Comparison of ENCODE assay signal across 9 cellular contexts in genomic region chr4:139171878-139172691, GRCh38. TPM values are rescaled to one million over a fixed set of nuclear protein-coding genes. Genes with fewer than 3 reads are reported as not detected.
DNase-seq lines count a peak whose midpoint lies in the region; TF ChIP-seq lines count a peak whose summit lies in the region.
"Had no signal": no experiment of that assay in that cellular context is flagged by ENCODE, and none has a peak within 500 bp of the region (broad histone marks: within the 10 kb centered on the region; RNA-seq: fewer than 3 reads in every experiment).

No MANE protein-coding gene starts in this region.

- TF ChIP-seq CTCF in RWPE1 (conservative IDR thresholded peaks at IDR 0.05; ENCODE audit: low read depth): no peak

- H3K36me3 ChIP-seq in neuronal stem cell (replicated peaks in 1 of 2; ENCODE audit: control insufficient read depth in 2 of 2, insufficient read depth in 2 of 2, low read length in 2 of 2): peaks cover 0 to 2% of the 10 kb centered on the region in 2 donors

- no peak overlapping the region for H4K91ac ChIP-seq in neuronal stem cell (ENCODE audit: low read depth, low read length, poor library complexity)

- CTCF ChIA-PET in RWPE1 (lab: Yijun Ruan, JAX): interaction anchor here (0.7 kb wide), 1 partner anchor 348 kb away, joined by 3 read pairs; no protein-coding TSS in a partner anchor

- no peak overlapping the region for H4K8ac ChIP-seq in neuronal stem cell (ENCODE audit: low read depth, low read length)

- H2BK5ac ChIP-seq in neuronal stem cell (ENCODE audit: low read length): no peak overlapping the region

- no peak overlapping the region for H3K4me2 ChIP-seq in neuronal stem cell (ENCODE audit: insufficient read depth, low read length, poor library complexity, severe bottlenecking)

- H3K4me1 ChIP-seq in neuronal stem cell (ENCODE audit: control insufficient read depth in 2 of 2, insufficient read depth in 1 of 2, low read depth in 1 of 2, low read length in 2 of 2): peaks cover 0 to 2% of the 10 kb centered on the region in 2 donors

- H2BK12ac ChIP-seq in neuronal stem cell (ENCODE audit: low read length): no peak overlapping the region

- POLR2A ChIA-PET in RWPE1 (lab: Yijun Ruan, JAX; ENCODE audit: low non-redundant PET): no interaction called here

- H2AK5ac ChIP-seq in neuronal stem cell (ENCODE audit: low read depth, low read length): no peak overlapping the region

- no peaks in the 10 kb centered on the region for H3K9me3 ChIP-seq in neuronal stem cell (replicated peaks in 1 of 2; ENCODE audit: control insufficient read depth in 2 of 2, insufficient read depth in 1 of 2, low read depth in 1 of 2, low read length in 2 of 2)

- H3K18ac ChIP-seq in neuronal stem cell (ENCODE audit: low read length): no peak overlapping the region

- no peak overlapping the region for H2BK120ac ChIP-seq in neuronal stem cell (ENCODE audit: low read depth, low read length)

- no peak overlapping the region for H3K4me3 ChIP-seq in neuronal stem cell (ENCODE audit: low read length in 2 of 2)

- no peak overlapping the region for H3K4ac ChIP-seq in neuronal stem cell (ENCODE audit: low read length)

- DNase-seq in AG20443 (ENCODE audit: low spot score) (peak; percentile 10), HCEC 1CT (peak; percentile 39), RWPE1 (ENCODE audit: low spot score) (peak; percentile 45), fibroblast of the conjunctiva (ENCODE audit: low read depth) (peak; percentile 59), DMS79 treated with DMSO at 0.1 percent for 48 hours (lab: John Stamatoyannopoulos, UW) (no peak), SHP77 treated with DMSO at 0.1 percent for 48 hours (lab: John Stamatoyannopoulos, UW) (no peak), NCI-H1417 treated with DMSO at 0.1 percent for 48 hours (lab: John Stamatoyannopoulos, UW) (no peak), neuronal stem cell (ENCODE audit: low spot score) (no peak)
- DNase-seq: SIG-M5 had no signal

- no peak overlapping the region for H3K14ac ChIP-seq in neuronal stem cell (ENCODE audit: low read length)

- H3K27ac ChIP-seq in RWPE1: peak overlapping the region; percentile 37; the same call in 1 of the 2 replicates
- no peak overlapping the region for H3K27ac ChIP-seq in neuronal stem cell (replicated peaks; ENCODE audit: low read length)

- no peak overlapping the region for H2BK15ac ChIP-seq in neuronal stem cell (ENCODE audit: low read length)

- H2AFZ ChIP-seq in neuronal stem cell (ENCODE audit: low read length): no peak overlapping the region

- no peaks in the 10 kb centered on the region for H3K27me3 ChIP-seq in neuronal stem cell (ENCODE audit: control insufficient read depth in 3 of 3, insufficient read depth in 3 of 3, low read depth in 1 of 3, low read length in 3 of 3)

- peaks cover 4% of the 10 kb centered on the region for H3K79me1 ChIP-seq in neuronal stem cell (ENCODE audit: low read depth, low read length)

- H3K23ac ChIP-seq in neuronal stem cell (ENCODE audit: low read depth, low read length, poor library complexity): no peak overlapping the region

- H3K9ac ChIP-seq in neuronal stem cell (ENCODE audit: low read depth, low read length, poor library complexity): no peak overlapping the region

- WGBS in neuronal stem cell (ENCODE audit: extremely low coverage in 2 of 2, insufficient read length in 2 of 2, insufficient replicate concordance in 1 of 2), 2 donors: no CpG with 5 or more reads among the region's 7 CpGs

RNA-seq across cellular contexts. Expression of gene ELF2, which starts 4.9 kb away (rescaled TPM):
- 22.2 TPM for polyA plus RNA-seq in neuronal stem cell (2013, experiment 1 of 2)
- 22.4 TPM for polyA plus RNA-seq in neuronal stem cell (2013, experiment 2 of 2)

Comparison
In these comparisons a context has a peak if more than half of its experiments do, and no peak if none do; other contexts are left out.
1. DNase-seq: peak in AG20443 (single experiment), HCEC 1CT (single experiment), RWPE1 (single experiment) and fibroblast of the conjunctiva (single experiment); none in DMS79 treated with DMSO at 0.1 percent for 48 hours (single experiment), SHP77 treated with DMSO at 0.1 percent for 48 hours (single experiment), NCI-H1417 treated with DMSO at 0.1 percent for 48 hours (single experiment) and neuronal stem cell (single experiment).